1 cellular context compared by ENCODE assay signal in genomic region chr16:84735846-84736586, GRCh38.
TF ChIP-seq lines count a peak whose summit lies in the region.

No MANE protein-coding gene starts in this region.

TF ChIP-seq in HepG2, 621 proteins besides CTCF, POLR2A, EP300 and RAD21 (continued from another document):
- TF ChIP-seq ZBTB46 (CRISPR knock-in tag; IDR thresholded peaks at IDR 0.05; ENCODE audit: borderline replicate concordance), result no peak
- TF ChIP-seq ZFP1 (CRISPR knock-in tag; IDR thresholded peaks at IDR 0.05), result no peak
- TF ChIP-seq PITX1 (CRISPR knock-in tag; IDR thresholded peaks at IDR 0.05), result no peak
- no peak for TF ChIP-seq ZNF703 (CRISPR knock-in tag; IDR thresholded peaks at IDR 0.05; ENCODE audit: borderline replicate concordance)
- no peak for TF ChIP-seq ATF6 (CRISPR knock-in tag; conservative IDR thresholded peaks at IDR 0.05)
- no peak for TF ChIP-seq CSRNP1 (CRISPR knock-in tag; IDR thresholded peaks at IDR 0.05)
- no peak for TF ChIP-seq ZFYVE20 (CRISPR knock-in tag; IDR thresholded peaks at IDR 0.05; ENCODE audit: borderline replicate concordance, low read depth)
- no peak for TF ChIP-seq ZUFSP (CRISPR knock-in tag; IDR thresholded peaks at IDR 0.05; ENCODE audit: borderline replicate concordance)
- TF ChIP-seq ZMAT5 (CRISPR knock-in tag; IDR thresholded peaks at IDR 0.05; ENCODE audit: borderline replicate concordance, low read depth), result no peak
- no peak for TF ChIP-seq ZNF572 (CRISPR knock-in tag; IDR thresholded peaks at IDR 0.05)
- TF ChIP-seq MAFK (conservative IDR thresholded peaks at IDR 0.05 in 1 of 2, IDR thresholded peaks at IDR 0.05 in 1 of 2; ENCODE audit: low read length in 2 of 2), result no peak
- TF ChIP-seq PRDM10 (CRISPR knock-in tag; IDR thresholded peaks at IDR 0.05; ENCODE audit: low read depth), result no peak
- no peak for TF ChIP-seq CERS6 (CRISPR knock-in tag; IDR thresholded peaks at IDR 0.05)
- TF ChIP-seq PPARG (CRISPR knock-in tag; conservative IDR thresholded peaks at IDR 0.05), result 0 out of 2 replicates have a peak, but pooled peaks have one; percentile 59
- no peak for TF ChIP-seq ATRX (CRISPR knock-in tag; IDR thresholded peaks at IDR 0.05; ENCODE audit: borderline replicate concordance)
- TF ChIP-seq ZBTB33 (CRISPR knock-in tag; IDR thresholded peaks at IDR 0.05), result peak; percentile 82
- no peak for TF ChIP-seq FOXC1 (CRISPR knock-in tag; IDR thresholded peaks at IDR 0.05; ENCODE audit: borderline replicate concordance)
- no peak for TF ChIP-seq JDP2 (CRISPR knock-in tag; IDR thresholded peaks at IDR 0.05; ENCODE audit: borderline replicate concordance)
- no peak for TF ChIP-seq ZNF569 (CRISPR knock-in tag; IDR thresholded peaks at IDR 0.05; ENCODE audit: borderline replicate concordance)
TF ChIP-seq in HepG2: peak in this region for 3.
